In genomic region chr20:42987376-42988114, GRCh38 we compare ENCODE assay signal across 30 cellular contexts.
"Had no signal": no experiment of that assay in that cellular context is flagged by ENCODE, and none has a peak within 500 bp of the region (broad histone marks: within the 10 kb centered on the region; RNA-seq: fewer than 3 reads in every experiment).

No MANE protein-coding gene starts in this region.

- H3K36me3 ChIP-seq: left lung, lower lobe of right lung, neural progenitor cell, neutrophil, right atrium auricular region, stomach, thyroid gland, transverse colon, upper lobe of left lung, vagina had no signal

- ATAC-seq: left colon; left lung; lower lobe of right lung; sciatic nerve; stimulated activated naive B cell treated with anti-CD40 and anti-IgM and Interleukin-4, amounts not matched to agents 10 μg/mL and 1 μg/mL and 100 μg/mL, for 72 hours; stimulated activated naive CD8-positive, alpha-beta T cell treated with anti-CD3 and anti-CD28 coated beads, Interleukin-15, Interleukin-2, amounts not matched to agents 100 U/mL and 50 U/mL, for 24 hours had no signal

- H3K36me3 Mint-ChIP-seq: immature natural killer cell; natural killer cell; neural progenitor cell; stimulated activated naive B cell treated with anti-CD40 and anti-IgM and Interleukin-4, amounts not matched to agents 10 μg/mL and 1 μg/mL and 100 μg/mL, for 72 hours had no signal

- H3K9ac ChIP-seq: neural progenitor cell, parathyroid adenoma had no signal

- H3K27ac Mint-ChIP-seq: immature natural killer cell; natural killer cell; nephron progenitor cell; neural progenitor cell; stimulated activated naive B cell treated with anti-CD40 and anti-IgM and Interleukin-4, amounts not matched to agents 10 μg/mL and 1 μg/mL and 100 μg/mL, for 72 hours had no signal

- H3K4me1 Mint-ChIP-seq: immature natural killer cell, naive B cell, natural killer cell had no signal

- H3K9me3 ChIP-seq: left lung, lower lobe of right lung, neutrophil, right atrium auricular region, stomach, testis, thyroid gland, transverse colon, upper lobe of left lung, vagina had no signal

- H3K4me1 ChIP-seq: left lung, lower lobe of right lung, neural progenitor cell, right atrium auricular region, stomach, testis, thyroid gland, transverse colon, upper lobe of left lung, vagina had no signal

- H3K4me2 ChIP-seq: neural progenitor cell had no signal

- DNase-seq: immature natural killer cell; kidney; left colon; left lung; lower lobe of right lung; mammary epithelial cell; mesenchymal stem cell; naive B cell; natural killer cell; nephron progenitor cell; occipital lobe; stimulated activated CD4-positive, alpha-beta T cell treated with anti-CD3 and anti-CD28 coated beads, Interleukin-12 subunit alpha, Interleukin-12 subunit beta, amount 100 ng/mL, for 4 hours; stimulated activated CD4-positive, alpha-beta T cell treated with anti-CD3 and anti-CD28 coated beads, Interleukin-15, amount 100 ng/mL, for 24 hours; stimulated activated CD4-positive, alpha-beta T cell treated with anti-CD3 and anti-CD28 coated beads, Interleukin-2, amount 100 ng/mL, for 24 hours; stimulated activated CD4-positive, alpha-beta T cell treated with anti-CD3 and anti-CD28 coated beads, Interleukin-4, amount 100 ng/mL, for 1 hour; stimulated activated naive B cell treated with anti-CD40 and anti-IgM and Interleukin-4, amounts not matched to agents 10 μg/mL and 1 μg/mL and 100 μg/mL, for 72 hours; stimulated activated naive CD8-positive, alpha-beta T cell treated with anti-CD3 and anti-CD28 coated beads, Interleukin-15, Interleukin-2, amounts not matched to agents 100 U/mL and 50 U/mL, for 24 hours; stomach; testis; thyroid gland; transverse colon; upper lobe of left lung had no signal

- FAIRE-seq: islet of Langerhans, kidney had no signal

- H3K27me3 Mint-ChIP-seq: stimulated activated naive B cell treated with anti-CD40 and anti-IgM and Interleukin-4, amounts not matched to agents 10 μg/mL and 1 μg/mL and 100 μg/mL, for 72 hours had no signal

- H3K27ac ChIP-seq: left lung, lower lobe of right lung, neural progenitor cell, neutrophil, parathyroid adenoma, right atrium auricular region, skin epidermis, stomach, testis, thyroid gland, transverse colon, upper lobe of left lung, vagina had no signal

- H2AFZ ChIP-seq: neural progenitor cell, parathyroid adenoma had no signal

- H3K27me3 ChIP-seq: left lung, neutrophil, right atrium auricular region, stomach, testis, thyroid gland, transverse colon, upper lobe of left lung, vagina had no signal

- H3K4me3 Mint-ChIP-seq: immature natural killer cell; naive B cell; natural killer cell; nephron progenitor cell; neural progenitor cell; stimulated activated naive B cell treated with anti-CD40 and anti-IgM and Interleukin-4, amounts not matched to agents 10 μg/mL and 1 μg/mL and 100 μg/mL, for 72 hours had no signal

- H3K4me3 ChIP-seq: left lung, lower lobe of right lung, neural progenitor cell, right atrium auricular region, skin epidermis, stomach, testis, thyroid gland, transverse colon, upper lobe of left lung, vagina had no signal

- H3K9me3 Mint-ChIP-seq: nephron progenitor cell had no signal
